25 cellular contexts compared by ENCODE assay signal in genomic region chr11:35285471-35285870, GRCh38.
"Had no signal": no experiment of that assay in that cellular context is flagged by ENCODE, and none has a peak within 500 bp of the region (broad histone marks: within the 10 kb centered on the region; RNA-seq: fewer than 3 reads in every experiment).

No MANE protein-coding gene starts in this region.

- H3K4me3 Mint-ChIP-seq: dendritic cell treated with granulocyte-macrophage colony-stimulating factor and Interleukin-4, amounts not matched to agents 40 ng/mL and 50 ng/mL, for 4 days; effector memory CD8-positive, alpha-beta T cell; endodermal cell; memory B cell; naive B cell had no signal

- H3K9me3 Mint-ChIP-seq: dendritic cell treated with granulocyte-macrophage colony-stimulating factor and Interleukin-4, amounts not matched to agents 40 ng/mL and 50 ng/mL, for 4 days; effector memory CD8-positive, alpha-beta T cell; endodermal cell; memory B cell; naive B cell had no signal

- ATAC-seq: effector memory CD8-positive, alpha-beta T cell; esophagus mucosa; gastrocnemius medialis; heart right ventricle; left cardiac atrium; left lung; left ventricle myocardium superior; lower lobe of right lung had no signal

- H3K4me3 ChIP-seq: colonic mucosa, esophagus squamous epithelium, gastrocnemius medialis, heart right ventricle, left lung, lower lobe of right lung had no signal

- H3K9me3 ChIP-seq: colonic mucosa, esophagus squamous epithelium, gastrocnemius medialis, heart right ventricle, left lung, lower lobe of right lung had no signal

- H3K36me3 ChIP-seq: colonic mucosa, esophagus squamous epithelium, gastrocnemius medialis, heart right ventricle, left lung, lower lobe of right lung had no signal

- H3K27me3 Mint-ChIP-seq: dendritic cell treated with granulocyte-macrophage colony-stimulating factor and Interleukin-4, amounts not matched to agents 40 ng/mL and 50 ng/mL, for 4 days; effector memory CD8-positive, alpha-beta T cell; memory B cell had no signal

- H3K36me3 Mint-ChIP-seq: memory B cell, naive B cell had no signal

- DNase-seq: colonic mucosa; cortex of kidney; effector CD8-positive, alpha-beta T cell; effector memory CD8-positive, alpha-beta T cell; endodermal cell; erythroblast; esophagus squamous epithelium; foreskin fibroblast; foreskin melanocyte; gastrocnemius medialis; glutamatergic neuron; head of caudate nucleus; heart right ventricle; hippocampal formation; left cardiac atrium; left lung; left ventricle myocardium superior; lower lobe of right lung; mesendoderm; midbrain; naive B cell had no signal

- H3K27ac ChIP-seq: colonic mucosa, epithelial cell of prostate, esophagus squamous epithelium, gastrocnemius medialis, heart right ventricle, left lung, lower lobe of right lung had no signal

- H3K27me3 ChIP-seq: colonic mucosa, gastrocnemius medialis, heart right ventricle, left lung had no signal

- H3K4me1 ChIP-seq: colonic mucosa had no signal

- H3K4me1 Mint-ChIP-seq: endodermal cell, naive B cell had no signal

- H3K27ac Mint-ChIP-seq: dendritic cell treated with granulocyte-macrophage colony-stimulating factor and Interleukin-4, amounts not matched to agents 40 ng/mL and 50 ng/mL, for 4 days; effector memory CD8-positive, alpha-beta T cell; endodermal cell; memory B cell had no signal
